Comparison of ENCODE assay signal across 8 cellular contexts in genomic region chr19:11323601-11324078, GRCh38. TPM values are rescaled to one million over a fixed set of nuclear protein-coding genes. Genes with fewer than 3 reads are reported as not detected.
A peak's percentile ranks its signal among the peaks of the same experiment; 100 is the strongest.
DNase-seq lines count a peak whose midpoint lies in the region; ATAC-seq and TF ChIP-seq lines count a peak whose summit lies in the region.

No MANE protein-coding gene starts in this region.

- TF ChIP-seq POLR2A in NB4 (IDR thresholded peaks at IDR 0.05; ENCODE audit: extremely low read depth, insufficient read length) = no peak
- no peak for TF ChIP-seq POLR2A in GM18505 (IDR thresholded peaks at IDR 0.05; ENCODE audit: borderline replicate concordance, extremely low read depth, insufficient read depth, insufficient read length)

- H3K79me1 ChIP-seq in neuronal stem cell (ENCODE audit: low read depth, low read length) = peaks cover 2% of the 10 kb centered on the region

- H3K4me2 ChIP-seq in BLaER1 treated with 17β-estradiol and CSF1 and Interleukin-3, amounts not matched to agents 10 nM and 100 nM = peak overlapping the region; percentile 80 to 97 (median 88)
- no peak overlapping the region for H3K4me2 ChIP-seq in neuronal stem cell (ENCODE audit: insufficient read depth, low read length, poor library complexity, severe bottlenecking)

- WGBS in neuronal stem cell (ENCODE audit: extremely low coverage in 2 of 2, insufficient read length in 2 of 2, insufficient replicate concordance in 1 of 2), 2 donors = no CpG with 5 or more reads among the region's 5 CpGs

- H3K36me3 ChIP-seq in BLaER1 treated with 17β-estradiol and CSF1 and Interleukin-3, amounts not matched to agents 10 nM and 100 nM = peaks cover 0 to 46% (median 33%) of the 10 kb centered on the region in 11 experiments; a peak in 21 of 22 replicates
- H3K36me3 ChIP-seq in neuronal stem cell (replicated peaks in 1 of 2; ENCODE audit: control insufficient read depth in 2 of 2, insufficient read depth in 2 of 2, low read length in 2 of 2) = peaks cover 0 to 14% of the 10 kb centered on the region in 2 donors

- no peak overlapping the region for H3K23ac ChIP-seq in neuronal stem cell (ENCODE audit: low read depth, low read length, poor library complexity)

- no peaks in the 10 kb centered on the region for H4K20me1 ChIP-seq in BLaER1 treated with 17β-estradiol and CSF1 and Interleukin-3, amounts not matched to agents 10 nM and 100 nM

- H4K91ac ChIP-seq in neuronal stem cell (ENCODE audit: low read depth, low read length, poor library complexity) = no peak overlapping the region

- H3K9me3 ChIP-seq in BLaER1 treated with 17β-estradiol and CSF1 and Interleukin-3, amounts not matched to agents 10 nM and 100 nM (replicated peaks in 1 of 11) = peaks cover 0 to 14% (median 0%) of the 10 kb centered on the region in 11 experiments; a peak in 7 of 22 replicates
- no peaks in the 10 kb centered on the region for H3K9me3 ChIP-seq in neuronal stem cell (replicated peaks in 1 of 2; ENCODE audit: control insufficient read depth in 2 of 2, insufficient read depth in 1 of 2, low read depth in 1 of 2, low read length in 2 of 2)

- H3K27me3 ChIP-seq in BLaER1 treated with 17β-estradiol and CSF1 and Interleukin-3, amounts not matched to agents 10 nM and 100 nM = no peaks in the 10 kb centered on the region
- H3K27me3 ChIP-seq in neuronal stem cell (ENCODE audit: control insufficient read depth in 3 of 3, insufficient read depth in 3 of 3, low read depth in 1 of 3, low read length in 3 of 3) = no peaks in the 10 kb centered on the region

- ATAC-seq in GM18505 (IDR thresholded peaks at IDR 0.05; ENCODE audit: unreplicated experiment) (no peak), HG02938 (IDR thresholded peaks at IDR 0.05; ENCODE audit: unreplicated experiment) (no peak)

- H3K18ac ChIP-seq in neuronal stem cell (ENCODE audit: low read length) = peak overlapping the region; percentile 28

- no peak overlapping the region for H2BK5ac ChIP-seq in neuronal stem cell (ENCODE audit: low read length)

- H3K4me3 ChIP-seq in BLaER1 treated with 17β-estradiol and CSF1 and Interleukin-3, amounts not matched to agents 10 nM and 100 nM = peak overlapping the region in 6 of 10 experiments; percentile 10 to 48 (median 22); a peak in 6 of 20 replicates
- H3K4me3 ChIP-seq in NB4 (ENCODE audit: low read depth, low read length) (peak overlapping the region; percentile 46), choroid plexus epithelial cell (ENCODE audit: low read depth, low read length) (no peak overlapping the region), neuronal stem cell (ENCODE audit: low read length in 2 of 2) (no peak overlapping the region)

- H2BK15ac ChIP-seq in neuronal stem cell (ENCODE audit: low read length) = no peak overlapping the region

- H2AFZ ChIP-seq in neuronal stem cell (ENCODE audit: low read length) = no peak overlapping the region

- H2BK12ac ChIP-seq in neuronal stem cell (ENCODE audit: low read length) = no peak overlapping the region

- H3K14ac ChIP-seq in neuronal stem cell (ENCODE audit: low read length) = no peak overlapping the region

- TF ChIP-seq CTCF in NB4 (IDR thresholded peaks at IDR 0.05; ENCODE audit: low read depth, low read length) (no peak), choroid plexus epithelial cell (conservative IDR thresholded peaks at IDR 0.05; ENCODE audit: low read depth, low read length) (peak; percentile 12)

- in situ Hi-C loops in ACHN (cut with HindIII; ENCODE audit: low pct_ligation_motif_present, low pct_unique_long_range_greater_than_20kb, low sequenced_read_pairs) = no loop called here

- peak overlapping the region; percentile 66 to 92 (median 85) for H3K9ac ChIP-seq in BLaER1 treated with 17β-estradiol and CSF1 and Interleukin-3, amounts not matched to agents 10 nM and 100 nM
- H3K9ac ChIP-seq in neuronal stem cell (ENCODE audit: low read depth, low read length, poor library complexity) = no peak overlapping the region

- peaks cover 62 to 100% (median 88%) of the 10 kb centered on the region in 10 experiments for H3K4me1 ChIP-seq in BLaER1 treated with 17β-estradiol and CSF1 and Interleukin-3, amounts not matched to agents 10 nM and 100 nM
- peaks cover 0 to 3% of the 10 kb centered on the region in 2 donors for H3K4me1 ChIP-seq in neuronal stem cell (ENCODE audit: control insufficient read depth in 2 of 2, insufficient read depth in 1 of 2, low read depth in 1 of 2, low read length in 2 of 2)

- H2BK120ac ChIP-seq in neuronal stem cell (ENCODE audit: low read depth, low read length) = no peak overlapping the region

- DNase-seq in NB4 (ENCODE audit: low read depth) (no peak), choroid plexus epithelial cell (ENCODE audit: low read depth) (peak; percentile 18), neuronal stem cell (ENCODE audit: low spot score) (no peak), NCI-H1930 (lab: John Stamatoyannopoulos, UW) (no peak), ACHN (no peak)

- H2AK5ac ChIP-seq in neuronal stem cell (ENCODE audit: low read depth, low read length) = no peak overlapping the region

- H3K4ac ChIP-seq in neuronal stem cell (ENCODE audit: low read length) = no peak overlapping the region

- H4K8ac ChIP-seq in neuronal stem cell (ENCODE audit: low read depth, low read length) = no peak overlapping the region

- H3K27ac ChIP-seq in BLaER1 treated with 17β-estradiol and CSF1 and Interleukin-3, amounts not matched to agents 10 nM and 100 nM = peak overlapping the region; percentile 73 to 99 (median 97)
- H3K27ac ChIP-seq in neuronal stem cell (replicated peaks; ENCODE audit: low read length) = no peak overlapping the region

RNA-seq across cellular contexts. Expression of gene RAB3D, which starts 15.8 kb away (rescaled TPM):
- polyA plus RNA-seq in neuronal stem cell (2013, experiment 1 of 2) = 4.3 TPM
- 4.7 TPM for polyA plus RNA-seq in neuronal stem cell (2013, experiment 2 of 2)

RNA-seq across cellular contexts. Expression of gene TMEM205, which starts 22.4 kb away (rescaled TPM):
- polyA plus RNA-seq in neuronal stem cell (2013, experiment 1 of 2) = 57.4 TPM
- 54.0 TPM for polyA plus RNA-seq in neuronal stem cell (2013, experiment 2 of 2)

RNA-seq across cellular contexts. Expression of gene CCDC159, which starts 22.7 kb away (rescaled TPM):
- polyA plus RNA-seq in neuronal stem cell (2013, experiment 1 of 2) = 5.4 TPM
- polyA plus RNA-seq in neuronal stem cell (2013, experiment 2 of 2) = 4.5 TPM

RNA-seq across cellular contexts. Expression of gene TSPAN16, which starts 27.7 kb away (rescaled TPM):
- polyA plus RNA-seq in neuronal stem cell (2013, experiment 1 of 2) = not detected
- polyA plus RNA-seq in neuronal stem cell (2013, experiment 2 of 2) = not detected

RNA-seq across cellular contexts. Expression of gene PLPPR2, which starts 31.6 kb away (rescaled TPM):
- polyA plus RNA-seq in neuronal stem cell (2013, experiment 1 of 2) = 7.4 TPM
- 8.0 TPM for polyA plus RNA-seq in neuronal stem cell (2013, experiment 2 of 2)

Comparison
In these comparisons a context has a peak if more than half of its experiments do, and no peak if none do; other contexts are left out.
1. H3K4me3 ChIP-seq: peak in BLaER1 treated with 17β-estradiol and CSF1 and Interleukin-3, amounts not matched to agents 10 nM and 100 nM (6 of 10) and NB4 (single experiment); none in choroid plexus epithelial cell (single experiment) and neuronal stem cell (0 of 2).